1 cellular context compared by ENCODE assay signal in the genomic region with DNA sequence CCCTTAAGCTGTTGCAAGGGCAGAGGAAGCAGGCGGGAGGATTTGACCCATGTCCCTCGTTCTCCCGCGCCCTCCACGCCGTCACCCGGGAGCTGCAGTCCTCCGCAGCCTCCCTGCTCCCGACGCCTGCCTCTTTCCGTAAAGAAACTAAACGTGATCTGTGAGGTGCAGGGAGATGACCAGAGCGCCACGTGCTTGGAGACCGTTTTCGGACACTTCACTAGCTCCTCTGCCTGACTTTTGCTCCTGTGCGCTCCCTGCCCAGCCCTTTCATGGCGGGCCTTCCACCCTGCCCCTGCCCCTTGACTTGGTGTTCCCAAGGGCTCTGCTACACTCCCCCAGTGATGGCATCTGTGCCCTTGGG.
TF ChIP-seq lines count a peak whose summit lies in the region.

No MANE protein-coding gene starts in this region.

TF ChIP-seq in SK-N-SH treated with all-trans-retinoic acid at 6 μM for 48 hours, 23 proteins besides CTCF, POLR2A, EP300 and RAD21 (continued from another document):
- TF ChIP-seq, protein P1, sequence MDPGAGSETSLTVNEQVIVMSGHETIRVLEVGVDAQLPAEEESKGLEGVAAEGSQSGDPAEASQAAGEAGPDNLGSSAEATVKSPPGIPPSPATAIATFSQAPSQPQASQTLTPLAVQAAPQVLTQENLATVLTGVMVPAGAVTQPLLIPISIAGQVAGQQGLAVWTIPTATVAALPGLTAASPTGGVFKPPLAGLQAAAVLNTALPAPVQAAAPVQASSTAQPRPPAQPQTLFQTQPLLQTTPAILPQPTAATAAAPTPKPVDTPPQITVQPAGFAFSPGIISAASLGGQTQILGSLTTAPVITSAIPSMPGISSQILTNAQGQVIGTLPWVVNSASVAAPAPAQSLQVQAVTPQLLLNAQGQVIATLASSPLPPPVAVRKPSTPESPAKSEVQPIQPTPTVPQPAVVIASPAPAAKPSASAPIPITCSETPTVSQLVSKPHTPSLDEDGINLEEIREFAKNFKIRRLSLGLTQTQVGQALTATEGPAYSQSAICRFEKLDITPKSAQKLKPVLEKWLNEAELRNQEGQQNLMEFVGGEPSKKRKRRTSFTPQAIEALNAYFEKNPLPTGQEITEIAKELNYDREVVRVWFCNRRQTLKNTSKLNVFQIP (CRISPR knock-in tag; IDR thresholded peaks at IDR 0.05; ENCODE audit: borderline replicate concordance, low read depth): no peak
- no peak for TF ChIP-seq TCF4 (CRISPR knock-in tag; IDR thresholded peaks at IDR 0.05; ENCODE audit: borderline replicate concordance)
- no peak for TF ChIP-seq ARNTL (CRISPR knock-in tag; IDR thresholded peaks at IDR 0.05; ENCODE audit: borderline replicate concordance, low read depth)
- no peak for TF ChIP-seq ZNF8 (CRISPR knock-in tag; IDR thresholded peaks at IDR 0.05)
- TF ChIP-seq ZFP30 (CRISPR knock-in tag; IDR thresholded peaks at IDR 0.05): no peak
- no peak for TF ChIP-seq SNAI2 (CRISPR knock-in tag; IDR thresholded peaks at IDR 0.05)
- TF ChIP-seq ZNF70 (CRISPR knock-in tag; IDR thresholded peaks at IDR 0.05): no peak
- TF ChIP-seq, protein P2, sequence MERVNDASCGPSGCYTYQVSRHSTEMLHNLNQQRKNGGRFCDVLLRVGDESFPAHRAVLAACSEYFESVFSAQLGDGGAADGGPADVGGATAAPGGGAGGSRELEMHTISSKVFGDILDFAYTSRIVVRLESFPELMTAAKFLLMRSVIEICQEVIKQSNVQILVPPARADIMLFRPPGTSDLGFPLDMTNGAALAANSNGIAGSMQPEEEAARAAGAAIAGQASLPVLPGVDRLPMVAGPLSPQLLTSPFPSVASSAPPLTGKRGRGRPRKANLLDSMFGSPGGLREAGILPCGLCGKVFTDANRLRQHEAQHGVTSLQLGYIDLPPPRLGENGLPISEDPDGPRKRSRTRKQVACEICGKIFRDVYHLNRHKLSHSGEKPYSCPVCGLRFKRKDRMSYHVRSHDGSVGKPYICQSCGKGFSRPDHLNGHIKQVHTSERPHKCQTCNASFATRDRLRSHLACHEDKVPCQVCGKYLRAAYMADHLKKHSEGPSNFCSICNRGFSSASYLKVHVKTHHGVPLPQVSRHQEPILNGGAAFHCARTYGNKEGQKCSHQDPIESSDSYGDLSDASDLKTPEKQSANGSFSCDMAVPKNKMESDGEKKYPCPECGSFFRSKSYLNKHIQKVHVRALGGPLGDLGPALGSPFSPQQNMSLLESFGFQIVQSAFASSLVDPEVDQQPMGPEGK (CRISPR knock-in tag; IDR thresholded peaks at IDR 0.05; ENCODE audit: borderline replicate concordance): no peak
- no peak for TF ChIP-seq ZFP3 (CRISPR knock-in tag; IDR thresholded peaks at IDR 0.05)
- no peak for TF ChIP-seq ZC3H10 (CRISPR knock-in tag; IDR thresholded peaks at IDR 0.05)
- no peak for TF ChIP-seq CREB5 (CRISPR knock-in tag; IDR thresholded peaks at IDR 0.05; ENCODE audit: low read depth)
- TF ChIP-seq GLIS3 (CRISPR knock-in tag; IDR thresholded peaks at IDR 0.05): no peak
- no peak for TF ChIP-seq ESRRG (CRISPR knock-in tag; IDR thresholded peaks at IDR 0.05)
- no peak for TF ChIP-seq PPARA (CRISPR knock-in tag; IDR thresholded peaks at IDR 0.05; ENCODE audit: borderline replicate concordance)
